Comparison of ENCODE assay signal across 27 cellular contexts in genomic region chr2:204650611-204651010, GRCh38.
"Had no signal": no experiment of that assay in that cellular context is flagged by ENCODE, and none has a peak within 500 bp of the region (broad histone marks: within the 10 kb centered on the region; RNA-seq: fewer than 3 reads in every experiment).

No MANE protein-coding gene starts in this region.

- H3K9me3 ChIP-seq: mucosa of descending colon, right lobe of liver, uterus had no signal

- DNase-seq: hippocampal formation; kidney glomerular epithelial cell; left colon; left lung; midbrain; mucosa of descending colon; naive thymus-derived CD4-positive, alpha-beta T cell; ovary; right lobe of liver; stimulated activated CD4-positive, alpha-beta T cell treated with anti-CD3 and anti-CD28 coated beads, Interleukin-1b, Interleukin-23, amount 100 ng/mL, for 48 hours; stimulated activated CD4-positive, alpha-beta T cell treated with anti-CD3 and anti-CD28 coated beads, Interleukin-2, amount 100 ng/mL, for 48 hours; stimulated activated CD4-positive, alpha-beta T cell treated with anti-CD3 and anti-CD28 coated beads, Interleukin-4, amount 100 ng/mL, for 4 hours; stimulated activated CD8-positive, alpha-beta memory T cell treated with anti-CD3 and anti-CD28 coated beads, Interleukin-4, amount 100 ng/mL, for 48 hours; stimulated activated naive CD4-positive, alpha-beta T cell treated with Interleukin-2 at 50 U/mL for 16 hours; stimulated activated naive CD8-positive, alpha-beta T cell treated with anti-CD3 and anti-CD28 coated beads, Interleukin-15, amount 100 ng/mL, for 72 hours; substantia nigra; uterus had no signal

- H3K36me3 ChIP-seq: left lung, ovary, right atrium auricular region, right lobe of liver, tibial nerve, uterus had no signal

- H3K36me3 Mint-ChIP-seq: memory B cell; stimulated activated memory B cell treated with anti-CD40 and anti-IgM and Interleukin-4, amounts not matched to agents 10 μg/mL and 1 μg/mL and 100 μg/mL, for 72 hours; type B pancreatic cell had no signal

- H3K4me3 Mint-ChIP-seq: memory B cell; naive thymus-derived CD4-positive, alpha-beta T cell; natural killer cell treated with Interleukin-12 subunit alpha and Interleukin-12 subunit beta and Interleukin-15 and Interleukin-18, amount 100 ng/mL, for 72 hours; stimulated activated memory B cell treated with anti-CD40 and anti-IgM and Interleukin-4, amounts not matched to agents 10 μg/mL and 1 μg/mL and 100 μg/mL, for 72 hours; stimulated activated naive CD8-positive, alpha-beta T cell treated with anti-CD3 and anti-CD28 coated beads, Interleukin-15, amount 100 ng/mL, for 72 hours; type B pancreatic cell had no signal

- H3K4me1 ChIP-seq: right lobe of liver, uterus had no signal

- H3K27ac Mint-ChIP-seq: memory B cell; naive thymus-derived CD4-positive, alpha-beta T cell; natural killer cell treated with Interleukin-12 subunit alpha and Interleukin-12 subunit beta and Interleukin-15 and Interleukin-18, amount 100 ng/mL, for 72 hours; progenitor cell of endocrine pancreas; stimulated activated memory B cell treated with anti-CD40 and anti-IgM and Interleukin-4, amounts not matched to agents 10 μg/mL and 1 μg/mL and 100 μg/mL, for 72 hours; stimulated activated naive CD8-positive, alpha-beta T cell treated with anti-CD3 and anti-CD28 coated beads, Interleukin-15, amount 100 ng/mL, for 72 hours; type B pancreatic cell had no signal

- H3K27ac ChIP-seq: left lung, ovary, right atrium auricular region, right lobe of liver, tibial nerve, uterus had no signal

- H3K4me3 ChIP-seq: left lung, lung, mucosa of descending colon, ovary, right atrium auricular region, right lobe of liver, smooth muscle cell, tibial nerve, uterus had no signal

- H3K4me2 ChIP-seq: smooth muscle cell had no signal

- H3K4me1 Mint-ChIP-seq: memory B cell; naive thymus-derived CD4-positive, alpha-beta T cell; stimulated activated memory B cell treated with anti-CD40 and anti-IgM and Interleukin-4, amounts not matched to agents 10 μg/mL and 1 μg/mL and 100 μg/mL, for 72 hours; stimulated activated naive CD8-positive, alpha-beta T cell treated with anti-CD3 and anti-CD28 coated beads, Interleukin-15, amount 100 ng/mL, for 72 hours had no signal

- FAIRE-seq: keratinocyte had no signal

- H3K27me3 ChIP-seq: left lung, ovary, right atrium auricular region, right lobe of liver, tibial nerve, uterus had no signal

- H3K27me3 Mint-ChIP-seq: memory B cell; natural killer cell treated with Interleukin-12 subunit alpha and Interleukin-12 subunit beta and Interleukin-15 and Interleukin-18, amount 100 ng/mL, for 72 hours; progenitor cell of endocrine pancreas; stimulated activated memory B cell treated with anti-CD40 and anti-IgM and Interleukin-4, amounts not matched to agents 10 μg/mL and 1 μg/mL and 100 μg/mL, for 72 hours; stimulated activated naive CD8-positive, alpha-beta T cell treated with anti-CD3 and anti-CD28 coated beads, Interleukin-15, amount 100 ng/mL, for 72 hours; type B pancreatic cell had no signal
